15 cellular contexts compared by ENCODE assay signal in genomic region chr7:101673951-101674350, GRCh38. TPM values are rescaled to one million over a fixed set of nuclear protein-coding genes. Genes with fewer than 3 reads are reported as not detected.
"Had no signal": no experiment of that assay in that cellular context is flagged by ENCODE, and none has a peak within 500 bp of the region (broad histone marks: within the 10 kb centered on the region; RNA-seq: fewer than 3 reads in every experiment).

No MANE protein-coding gene starts in this region.

- H3K9me3 ChIP-seq: uterus had no signal

- ATAC-seq: activated T-helper 17 cell treated with anti-CD3 and anti-CD28 coated beads, Interleukin-2, amount 50 U/mL, for 72 hours; heart right ventricle; sciatic nerve had no signal

- H3K9me3 Mint-ChIP-seq: activated T-helper 17 cell treated with anti-CD3 and anti-CD28 coated beads, Interleukin-2, amount 50 U/mL, for 72 hours; neural crest cell had no signal

- DNase-seq: activated CD4-positive, alpha-beta T cell treated with anti-CD3 and anti-CD28 coated beads, Interleukin-2, amount 50 U/mL, for 48 hours; activated naive CD4-positive, alpha-beta T cell treated with Interleukin-2 at 50 U/mL for 16 hours; aorta; esophagus squamous epithelium; heart right ventricle; spleen; uterus; WERI-Rb-1 had no signal

- H3K4me3 ChIP-seq: esophagus squamous epithelium, heart right ventricle, lung, spleen, uterus had no signal

- H3K4me1 Mint-ChIP-seq: activated T-helper 17 cell treated with anti-CD3 and anti-CD28 coated beads, Interleukin-2, amount 50 U/mL, for 72 hours; neural crest cell had no signal

- H3K27me3 ChIP-seq: esophagus squamous epithelium, heart right ventricle, spleen, uterus had no signal

- H3K4me3 Mint-ChIP-seq: activated T-helper 17 cell treated with anti-CD3 and anti-CD28 coated beads, Interleukin-2, amount 50 U/mL, for 72 hours; neural crest cell; T-helper 1 cell treated with Interleukin-12 subunit alpha and Interleukin-12 subunit beta and Interleukin-4 antibody, amounts not matched to agents 30 μg/mL and 1 μg/mL, for 36 hours had no signal

- H3K36me3 ChIP-seq: esophagus squamous epithelium, heart right ventricle, spleen, uterus, WERI-Rb-1 had no signal

- H3K4me1 ChIP-seq: spleen, uterus had no signal

- H3K27ac ChIP-seq: esophagus squamous epithelium, heart right ventricle, spleen, uterus, WERI-Rb-1 had no signal

- H3K27ac Mint-ChIP-seq: activated T-helper 17 cell treated with anti-CD3 and anti-CD28 coated beads, Interleukin-2, amount 50 U/mL, for 72 hours; T-helper 1 cell treated with Interleukin-12 subunit alpha and Interleukin-12 subunit beta and Interleukin-4 antibody, amounts not matched to agents 30 μg/mL and 1 μg/mL, for 36 hours had no signal

RNA-seq across cellular contexts. Expression of gene MYL10, which starts 44.9 kb away (rescaled TPM):
- total RNA-seq: activated T-helper 17 cell treated with anti-CD3 and anti-CD28 coated beads, Interleukin-2, amount 50 U/mL, for 72 hours; aorta; esophagus squamous epithelium; heart right ventricle; lung; neural crest cell; osteocyte; pulmonary artery endothelial cell; sciatic nerve; spleen; uterus had no signal
- polyA plus RNA-seq: aorta, heart right ventricle, lung, spleen had no signal
